ENCODE assay signal across 20 cellular contexts in genomic region chr11:130710022-130710421, GRCh38.
"Had no signal": no experiment of that assay in that cellular context is flagged by ENCODE, and none has a peak within 500 bp of the region (broad histone marks: within the 10 kb centered on the region; RNA-seq: fewer than 3 reads in every experiment).

No MANE protein-coding gene starts in this region.

- H3K9me3 Mint-ChIP-seq: activated naive CD8-positive, alpha-beta T cell treated with anti-CD3 and anti-CD28 coated beads, Interleukin-2, amount 50 U/mL, for 24 hours; activated T-helper 1 cell treated with anti-CD3 and anti-CD28 coated beads, Interleukin-12 subunit alpha, Interleukin-12 subunit beta, Interleukin-2, Interleukin-4 antibody, amounts not matched to agents 30 ng/mL and 10 ng/mL and 1 ng/mL, durations not matched to agents 14 hours and 24 hours and 36 hours had no signal

- H3K4me1 ChIP-seq: right lobe of liver, upper lobe of left lung had no signal

- DNase-seq: activated CD4-positive, alpha-beta T cell treated with anti-CD3 and anti-CD28 coated beads for 1 hour; activated CD4-positive, alpha-beta T cell treated with anti-CD3 and anti-CD28 coated beads, Interleukin-2, amount 50 U/mL, for 1 hour; activated CD8-positive, alpha-beta T cell treated with anti-CD3 and anti-CD28 coated beads, Interleukin-2, amount 10 ng/mL, durations not matched to agents 7 days and 5 days; activated gamma-delta T cell; activated naive CD4-positive, alpha-beta T cell treated with anti-CD3 and anti-CD28 coated beads, Interleukin-2, amount 50 U/mL, for 16 hours; activated naive CD8-positive, alpha-beta T cell treated with anti-CD3 and anti-CD28 coated beads, Interleukin-2, amount 50 U/mL, for 24 hours; cortex of kidney; head of caudate nucleus; left cardiac atrium; right lobe of liver; stimulated activated CD4-positive, alpha-beta T cell treated with anti-CD3 and anti-CD28 coated beads, Interleukin-2, amount 100 ng/mL, for 24 hours; stimulated activated naive B cell treated with anti-CD40 and anti-IgM and Interleukin-4, amounts not matched to agents 10 μg/mL and 1 μg/mL and 100 μg/mL, for 72 hours; T-helper 1 cell had no signal

- H3K36me3 Mint-ChIP-seq: stimulated activated naive B cell treated with anti-CD40 and anti-IgM and Interleukin-4, amounts not matched to agents 10 μg/mL and 1 μg/mL and 100 μg/mL, for 72 hours had no signal

- H3K27ac Mint-ChIP-seq: activated CD8-positive, alpha-beta T cell treated with anti-CD3 and anti-CD28 coated beads, Interleukin-2, amount 10 ng/mL, durations not matched to agents 7 days and 5 days; activated naive CD8-positive, alpha-beta T cell treated with anti-CD3 and anti-CD28 coated beads, Interleukin-2, amount 50 U/mL, for 24 hours; activated T-helper 1 cell treated with anti-CD3 and anti-CD28 coated beads, Interleukin-12 subunit alpha, Interleukin-12 subunit beta, Interleukin-2, Interleukin-4 antibody, amounts not matched to agents 30 ng/mL and 10 ng/mL and 1 ng/mL, durations not matched to agents 14 hours and 24 hours and 36 hours had no signal

- H3K27ac ChIP-seq: cardiac muscle cell, epithelial cell of prostate, right lobe of liver, skin epidermis, thoracic aorta, upper lobe of left lung had no signal

- H3K4me1 Mint-ChIP-seq: activated naive CD8-positive, alpha-beta T cell treated with anti-CD3 and anti-CD28 coated beads, Interleukin-2, amount 50 U/mL, for 24 hours; stimulated activated naive B cell treated with anti-CD40 and anti-IgM and Interleukin-4, amounts not matched to agents 10 μg/mL and 1 μg/mL and 100 μg/mL, for 72 hours had no signal

- H3K36me3 ChIP-seq: cardiac muscle cell, right lobe of liver, thoracic aorta, upper lobe of left lung had no signal

- H3K9me3 ChIP-seq: right lobe of liver, thoracic aorta, upper lobe of left lung had no signal

- H3K27me3 ChIP-seq: cardiac muscle cell, right lobe of liver, upper lobe of left lung had no signal

- H3K4me3 Mint-ChIP-seq: activated CD8-positive, alpha-beta T cell treated with anti-CD3 and anti-CD28 coated beads, Interleukin-2, amount 10 ng/mL, durations not matched to agents 7 days and 5 days; activated naive CD8-positive, alpha-beta T cell treated with anti-CD3 and anti-CD28 coated beads, Interleukin-2, amount 50 U/mL, for 24 hours; activated T-helper 1 cell treated with anti-CD3 and anti-CD28 coated beads, Interleukin-12 subunit alpha, Interleukin-12 subunit beta, Interleukin-2, Interleukin-4 antibody, amounts not matched to agents 30 ng/mL and 10 ng/mL and 1 ng/mL, durations not matched to agents 14 hours and 24 hours and 36 hours; nephron; stimulated activated naive B cell treated with anti-CD40 and anti-IgM and Interleukin-4, amounts not matched to agents 10 μg/mL and 1 μg/mL and 100 μg/mL, for 72 hours had no signal

- ATAC-seq: activated CD8-positive, alpha-beta T cell treated with anti-CD3 and anti-CD28 coated beads, Interleukin-2, amount 10 ng/mL, durations not matched to agents 7 days and 5 days; activated naive CD8-positive, alpha-beta T cell treated with anti-CD3 and anti-CD28 coated beads, Interleukin-2, amount 50 U/mL, for 24 hours; stimulated activated naive B cell treated with anti-CD40 and anti-IgM and Interleukin-4, amounts not matched to agents 10 μg/mL and 1 μg/mL and 100 μg/mL, for 72 hours had no signal

- H3K4me3 ChIP-seq: cardiac muscle cell, right lobe of liver, skin epidermis, thoracic aorta, upper lobe of left lung had no signal
